12 cellular contexts compared by ENCODE assay signal in the genomic region with DNA sequence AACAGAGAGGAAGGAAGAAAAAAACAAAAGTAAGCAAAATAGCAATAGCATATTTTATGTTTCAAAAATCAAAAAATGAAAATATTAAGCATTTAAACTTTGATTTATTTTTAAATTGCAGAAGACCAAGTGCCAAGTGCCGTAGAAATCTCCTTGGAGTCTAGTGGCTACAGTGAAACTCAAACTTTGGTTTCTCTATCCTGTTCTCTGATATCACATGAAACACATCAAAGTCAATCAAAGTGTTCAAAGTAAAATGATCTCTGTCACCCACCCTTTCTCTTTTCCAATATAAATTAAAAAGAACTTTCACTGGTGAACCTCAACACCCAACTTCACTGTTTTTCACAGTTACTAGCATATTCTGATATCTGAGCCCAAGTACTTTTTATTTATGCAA.
"Had no signal": no experiment of that assay in that cellular context is flagged by ENCODE, and none has a peak within 500 bp of the region (broad histone marks: within the 10 kb centered on the region; RNA-seq: fewer than 3 reads in every experiment).

No MANE protein-coding gene starts in this region.

- H3K4me3 Mint-ChIP-seq: activated CD8-positive, alpha-beta memory T cell treated with anti-CD3 and anti-CD28 coated beads, Interleukin-2, amount 10 ng/mL, durations not matched to agents 7 days and 5 days; immature natural killer cell; natural killer cell; stimulated activated naive B cell treated with anti-CD40 and anti-IgM and Interleukin-4, amounts not matched to agents 10 μg/mL and 1 μg/mL and 100 μg/mL, for 72 hours had no signal

- H3K27ac Mint-ChIP-seq: activated CD8-positive, alpha-beta memory T cell treated with anti-CD3 and anti-CD28 coated beads, Interleukin-2, amount 10 ng/mL, durations not matched to agents 7 days and 5 days; immature natural killer cell; natural killer cell; stimulated activated naive B cell treated with anti-CD40 and anti-IgM and Interleukin-4, amounts not matched to agents 10 μg/mL and 1 μg/mL and 100 μg/mL, for 72 hours had no signal

- H3K27me3 Mint-ChIP-seq: activated CD8-positive, alpha-beta memory T cell treated with anti-CD3 and anti-CD28 coated beads, Interleukin-2, amount 10 ng/mL, durations not matched to agents 7 days and 5 days; stimulated activated naive B cell treated with anti-CD40 and anti-IgM and Interleukin-4, amounts not matched to agents 10 μg/mL and 1 μg/mL and 100 μg/mL, for 72 hours had no signal

- H3K36me3 Mint-ChIP-seq: natural killer cell; stimulated activated naive B cell treated with anti-CD40 and anti-IgM and Interleukin-4, amounts not matched to agents 10 μg/mL and 1 μg/mL and 100 μg/mL, for 72 hours had no signal

- H3K9me3 Mint-ChIP-seq: immature natural killer cell; natural killer cell; stimulated activated naive B cell treated with anti-CD40 and anti-IgM and Interleukin-4, amounts not matched to agents 10 μg/mL and 1 μg/mL and 100 μg/mL, for 72 hours had no signal

- H3K27ac ChIP-seq: cardiac muscle cell, esophagus muscularis mucosa had no signal

- DNase-seq: activated CD4-positive, CD25-positive, alpha-beta regulatory T cell treated with anti-CD3 and anti-CD28 coated beads, Interleukin-2, amount 50 U/mL, for 72 hours; activated CD8-positive, alpha-beta memory T cell treated with anti-CD3 and anti-CD28 coated beads, Interleukin-2, amount 10 ng/mL, durations not matched to agents 7 days and 5 days; immature natural killer cell; natural killer cell; SHP77; spleen; stimulated activated CD4-positive, alpha-beta T cell treated with anti-CD3 and anti-CD28 coated beads, Interleukin-1b, Interleukin-23, amount 100 ng/mL, for 48 hours; stimulated activated naive B cell treated with anti-CD40 and anti-IgM and Interleukin-4, amounts not matched to agents 10 μg/mL and 1 μg/mL and 100 μg/mL, for 72 hours; T-helper 9 cell had no signal

- H3K9me3 ChIP-seq: esophagus muscularis mucosa, spleen had no signal

- ATAC-seq: activated CD8-positive, alpha-beta memory T cell treated with anti-CD3 and anti-CD28 coated beads, Interleukin-2, amount 10 ng/mL, durations not matched to agents 7 days and 5 days; natural killer cell; sciatic nerve had no signal

- H3K27me3 ChIP-seq: cardiac muscle cell, esophagus muscularis mucosa had no signal
